In the genomic region with DNA sequence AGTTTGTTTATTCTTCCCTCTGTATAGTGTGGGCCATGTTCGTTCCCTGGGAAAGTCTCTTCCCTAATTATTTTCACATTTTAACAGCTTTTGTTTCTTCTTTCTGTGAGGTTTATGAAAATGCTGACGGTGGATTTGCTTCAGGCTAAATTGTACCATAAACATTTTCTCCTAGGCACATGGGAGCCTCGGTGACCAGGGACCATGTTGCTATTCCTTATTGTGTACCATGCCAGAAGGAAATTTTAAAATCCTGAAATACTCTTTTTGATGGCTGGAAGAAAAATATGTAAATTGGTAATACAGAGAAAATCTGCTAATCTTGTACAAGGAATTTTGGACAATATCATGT, we compare ENCODE assay signal across 11 cellular contexts.
DNase-seq lines count a peak whose midpoint lies in the region; ATAC-seq and TF ChIP-seq lines count a peak whose summit lies in the region.
"Had no signal": no experiment of that assay in that cellular context is flagged by ENCODE, and none has a peak within 500 bp of the region (broad histone marks: within the 10 kb centered on the region; RNA-seq: fewer than 3 reads in every experiment).

No MANE protein-coding gene starts in this region.

- 3% methylated on average over 3 of the region's 3 CpGs for WGBS in GM23248 (ENCODE audit: low coverage in 1 of 2, low lambda C conversion rate in 2 of 2, missing lambda C conversion rate in 2 of 2), 2 experiments
- WGBS in hepatocyte (ENCODE audit: low lambda C conversion rate, missing lambda C conversion rate) = 37% methylated on average over 3 of the region's 3 CpGs

- peaks cover 6% of the 10 kb centered on the region for H3K27me3 Mint-ChIP-seq in activated naive CD8-positive, alpha-beta T cell treated with anti-CD3 and anti-CD28 coated beads for 36 hours

- H3K4me3 Mint-ChIP-seq in activated naive CD8-positive, alpha-beta T cell treated with anti-CD3 and anti-CD28 coated beads for 36 hours = no peak overlapping the region
- H3K4me3 Mint-ChIP-seq: activated naive CD4-positive, alpha-beta T cell treated with anti-CD3 and anti-CD28 coated beads for 36 hours had no signal

- H3K79me2 ChIP-seq in GM23248 (ENCODE audit: insufficient read depth) (no peaks in the 10 kb centered on the region), hepatocyte (no peaks in the 10 kb centered on the region)

- H3K9ac ChIP-seq in GM23248 = peak overlapping the region; percentile 82

- ATAC-seq in gastrocnemius medialis (peak in 1 of 2 donors; percentile 12), GM21367 (IDR thresholded peaks at IDR 0.05; ENCODE audit: unreplicated experiment) (no peak), omental fat pad (ENCODE audit: low FRiP score) (no peak), GM18858 (IDR thresholded peaks at IDR 0.05; ENCODE audit: unreplicated experiment) (no peak), GM21515 (IDR thresholded peaks at IDR 0.05; ENCODE audit: unreplicated experiment) (no peak)

- H3K4me1 ChIP-seq in GM23248 (ENCODE audit: insufficient read depth) (peaks cover 50% of the 10 kb centered on the region), hepatocyte (ENCODE audit: insufficient read depth) (peaks cover 28% of the 10 kb centered on the region), gastrocnemius medialis (peaks cover 25 to 31% of the 10 kb centered on the region in 2 donors)

- intact Hi-C loops in gastrocnemius medialis (cut with DNase I; ENCODE audit: low total_unique reads) = no loop called here

- H3K4me2 ChIP-seq in GM23248 (ENCODE audit: unreplicated experiment) (peak overlapping the region; percentile 71), hepatocyte (peak overlapping the region; percentile 75)

- DNase-seq in GM23248 (no peak), hepatocyte (ENCODE audit: low spot score) (no peak), gastrocnemius medialis (no peak), omental fat pad (ENCODE audit: low spot score) (no peak)
- DNase-seq in activated naive CD8-positive, alpha-beta T cell treated with anti-CD3 and anti-CD28 coated beads for 36 hours = no peak
- DNase-seq: activated naive CD4-positive, alpha-beta T cell treated with anti-CD3 and anti-CD28 coated beads for 36 hours; NCI-H1048; NK-92 treated with Interleukin-12 subunit alpha and Interleukin-12 subunit beta, amount 100 ng/mL, for 24 hours had no signal

- peak overlapping the region; percentile 6 for H3K27ac Mint-ChIP-seq in activated naive CD8-positive, alpha-beta T cell treated with anti-CD3 and anti-CD28 coated beads for 36 hours
- H3K27ac Mint-ChIP-seq: activated naive CD4-positive, alpha-beta T cell treated with anti-CD3 and anti-CD28 coated beads for 36 hours had no signal

- H3K27me3 ChIP-seq in GM23248 (replicated peaks; ENCODE audit: insufficient read depth) (no peaks in the 10 kb centered on the region), hepatocyte (no peaks in the 10 kb centered on the region), gastrocnemius medialis (no peaks in the 10 kb centered on the region)

- no peaks in the 10 kb centered on the region for H3K9me3 ChIP-seq in GM23248 (ENCODE audit: low read depth)
- H3K9me3 ChIP-seq in hepatocyte (ENCODE audit: low read depth) = no peaks in the 10 kb centered on the region
- H3K9me3 ChIP-seq in gastrocnemius medialis = no peaks in the 10 kb centered on the region

- H3K9me3 Mint-ChIP-seq in activated naive CD8-positive, alpha-beta T cell treated with anti-CD3 and anti-CD28 coated beads for 36 hours = peaks cover 4% of the 10 kb centered on the region
- H3K9me3 Mint-ChIP-seq: activated naive CD4-positive, alpha-beta T cell treated with anti-CD3 and anti-CD28 coated beads for 36 hours had no signal

- H2AFZ ChIP-seq in GM23248 (peak overlapping the region; percentile 82), hepatocyte (peak overlapping the region; percentile 73)

- H3K27ac ChIP-seq in GM23248 = peak overlapping the region; percentile 89
- H3K27ac ChIP-seq in hepatocyte = peak overlapping the region; percentile 95
- H3K27ac ChIP-seq in gastrocnemius medialis = peak overlapping the region; percentile 78 to 96 (median 88)

- in situ Hi-C loops in GM23248 (cut with MboI) (no loop called here), gastrocnemius medialis (cut with MboI; ENCODE audit: low sequenced_read_pairs in 4 of 4) (no loop called here)

- peaks cover 21% of the 10 kb centered on the region for H3F3A ChIP-seq in GM23248 (ENCODE audit: insufficient read depth)

- H3K4me3 ChIP-seq in GM23248 (peak overlapping the region; percentile 46), hepatocyte (no peak overlapping the region), gastrocnemius medialis (peak overlapping the region; percentile 7 to 39 (median 37))

- no peaks in the 10 kb centered on the region for H4K20me1 ChIP-seq in GM23248 (ENCODE audit: insufficient read depth)
- no peaks in the 10 kb centered on the region for H4K20me1 ChIP-seq in hepatocyte (ENCODE audit: insufficient read depth, poor library complexity, severe bottlenecking)

- no peak for TF ChIP-seq POLR2A in gastrocnemius medialis (IDR thresholded peaks at IDR 0.05)

- H3K4me1 Mint-ChIP-seq in activated naive CD8-positive, alpha-beta T cell treated with anti-CD3 and anti-CD28 coated beads for 36 hours = peaks cover 15% of the 10 kb centered on the region

- H3K36me3 ChIP-seq in GM23248 (ENCODE audit: low read depth) (no peaks in the 10 kb centered on the region), hepatocyte (replicated peaks; ENCODE audit: insufficient read depth, low read depth) (no peaks in the 10 kb centered on the region), gastrocnemius medialis (no peaks in the 10 kb centered on the region)

- no peak for TF ChIP-seq CTCF in hepatocyte (IDR thresholded peaks at IDR 0.05; ENCODE audit: poor library complexity)
- TF ChIP-seq CTCF in gastrocnemius medialis (IDR thresholded peaks at IDR 0.05 in 4 of 5, conservative IDR thresholded peaks at IDR 0.05 in 1 of 5) = no peak
- no peak for TF ChIP-seq CTCF in omental fat pad (IDR thresholded peaks at IDR 0.05)

- H3K9me2 ChIP-seq in GM23248 (ENCODE audit: insufficient read depth) = no peaks in the 10 kb centered on the region
- no peaks in the 10 kb centered on the region for H3K9me2 ChIP-seq in hepatocyte (replicated peaks; ENCODE audit: insufficient read depth)

- peaks cover 3% of the 10 kb centered on the region for H3K36me3 Mint-ChIP-seq in activated naive CD8-positive, alpha-beta T cell treated with anti-CD3 and anti-CD28 coated beads for 36 hours
